ENCODE assay signal across 8 cellular contexts in the genomic region with DNA sequence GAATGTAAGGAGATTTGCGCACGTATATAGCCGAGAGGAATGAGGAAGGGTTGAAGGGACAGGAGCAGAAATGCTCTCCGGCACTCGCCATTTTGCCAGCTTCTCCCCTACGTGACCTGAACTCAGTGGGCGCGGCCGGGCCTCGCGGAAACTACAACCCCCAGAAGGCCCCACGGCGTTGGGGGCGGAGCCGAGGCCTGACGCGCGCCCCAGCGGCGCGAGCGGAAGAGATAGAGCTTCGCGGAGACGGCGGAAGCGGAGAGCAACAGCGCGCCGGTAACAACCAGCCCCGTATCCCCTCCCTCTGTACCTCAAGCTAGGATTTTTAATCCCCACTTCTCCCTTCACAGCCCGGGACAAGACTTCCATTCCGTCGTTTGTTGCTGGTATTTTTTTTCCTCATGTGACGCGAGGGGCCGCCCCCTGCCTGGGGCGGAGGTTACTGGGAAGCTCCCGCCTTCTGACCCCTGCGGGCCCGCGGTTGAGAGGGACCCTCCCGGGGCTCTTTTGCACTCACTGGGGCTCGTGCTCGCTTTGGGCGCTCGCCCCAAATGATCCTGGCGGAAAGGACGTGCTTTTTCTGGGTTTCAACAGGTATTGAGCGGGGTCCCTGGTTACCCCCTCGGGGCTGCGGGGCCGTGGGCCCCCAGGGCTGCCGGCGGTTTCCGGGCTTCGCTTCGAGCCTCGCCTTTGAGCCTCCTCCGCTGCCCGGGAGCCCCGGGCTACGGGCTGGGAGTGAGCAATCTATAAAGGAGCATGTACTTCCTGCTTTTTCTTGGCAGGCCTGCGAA. TPM values are rescaled to one million over a fixed set of nuclear protein-coding genes. Genes with fewer than 3 reads are reported as not detected.
A peak's percentile ranks its signal among the peaks of the same experiment; 100 is the strongest.
DNase-seq lines count a peak whose midpoint lies in the region; FAIRE-seq and TF ChIP-seq lines count a peak whose summit lies in the region.

Gene R3HCC1L, plus strand, starts transcription at position 227 of the 791 bp plus-strand sequence. CDS start 73,458 bp downstream, outside the sequence.

- H2AK5ac ChIP-seq in neuronal stem cell (ENCODE audit: low read depth, low read length): no peak within 1 kb of the TSS

- H2AFZ ChIP-seq in MM.1S (ENCODE audit: low read length): peak within 1 kb of the TSS; percentile 94
- H2AFZ ChIP-seq in neuronal stem cell (ENCODE audit: low read length): peak within 1 kb of the TSS; percentile 81

- no peak for FAIRE-seq in frontal cortex (lab: Jason Lieb, UNC)

- H4K91ac ChIP-seq in neuronal stem cell (ENCODE audit: low read depth, low read length, poor library complexity): no peak within 1 kb of the TSS

- H3K23ac ChIP-seq in neuronal stem cell (ENCODE audit: low read depth, low read length, poor library complexity): peak within 1 kb of the TSS; percentile 70

- H2BK120ac ChIP-seq in neuronal stem cell (ENCODE audit: low read depth, low read length): no peak within 1 kb of the TSS

- H3K27ac ChIP-seq in MM.1S (ENCODE audit: low read length): peak within 1 kb of the TSS; percentile 91; the same call in 1 of the 2 replicates
- peak within 1 kb of the TSS; percentile 82 for H3K27ac ChIP-seq in SJSA1
- peak within 1 kb of the TSS; percentile 82 for H3K27ac ChIP-seq in neuronal stem cell (replicated peaks; ENCODE audit: low read length)
- H3K27ac ChIP-seq in subcutaneous abdominal adipose tissue (ENCODE audit: low read depth, low read length): peak within 1 kb of the TSS; percentile 98

- H3K36me3 ChIP-seq in MM.1S (replicated peaks; ENCODE audit: insufficient read depth, low read length) (no peaks in the 10 kb centered on the region), SJSA1 (peaks cover 3% of the 10 kb centered on the region; the same call in 1 of the 2 replicates), neuronal stem cell (replicated peaks in 1 of 2; ENCODE audit: control insufficient read depth in 2 of 2, insufficient read depth in 2 of 2, low read length in 2 of 2) (no peaks in the 10 kb centered on the region), subcutaneous abdominal adipose tissue (ENCODE audit: control insufficient read depth in 5 of 5, insufficient read depth in 5 of 5, low read length in 5 of 5) (no peaks in the 10 kb centered on the region)

- H3K9me3 ChIP-seq in MM.1S (replicated peaks; ENCODE audit: insufficient read depth, low read length) (no peaks in the 10 kb centered on the region), SJSA1 (replicated peaks) (no peaks in the 10 kb centered on the region), neuronal stem cell (replicated peaks in 1 of 2; ENCODE audit: control insufficient read depth in 2 of 2, insufficient read depth in 1 of 2, low read depth in 1 of 2, low read length in 2 of 2) (peaks cover 0 to 5% of the 10 kb centered on the region in 2 donors), subcutaneous abdominal adipose tissue (ENCODE audit: control insufficient read depth in 5 of 5, low read length in 5 of 5) (peaks cover 0 to 3% (median 0%) of the 10 kb centered on the region in 5 donors)

- H3K4me2 ChIP-seq in MM.1S (ENCODE audit: low read depth, low read length): peak within 1 kb of the TSS; percentile 85
- H3K4me2 ChIP-seq in neuronal stem cell (ENCODE audit: insufficient read depth, low read length, poor library complexity, severe bottlenecking): peak within 1 kb of the TSS; percentile 59

- H3K4ac ChIP-seq in neuronal stem cell (ENCODE audit: low read length): no peak within 1 kb of the TSS

- no peaks in the 10 kb centered on the region for H3K9me2 ChIP-seq in MM.1S (replicated peaks; ENCODE audit: insufficient read depth, low read length)

- H3K79me2 ChIP-seq in MM.1S (ENCODE audit: low read length): peaks cover 50% of the 10 kb centered on the region

- H2BK12ac ChIP-seq in neuronal stem cell (ENCODE audit: low read length): no peak within 1 kb of the TSS

- H3K4me3 ChIP-seq in MM.1S (ENCODE audit: low read length) (peak within 1 kb of the TSS; percentile 81), SJSA1 (peak within 1 kb of the TSS; percentile 64), neuronal stem cell (ENCODE audit: low read length in 2 of 2) (peak within 1 kb of the TSS; percentile 72 to 83), subcutaneous abdominal adipose tissue (ENCODE audit: low read depth in 1 of 5, low read length in 5 of 5) (peak within 1 kb of the TSS; percentile 86 to 97 (median 92))

- no peak for TF ChIP-seq CTCF in MM.1S (IDR thresholded peaks at IDR 0.05; ENCODE audit: low read length)

- H3K14ac ChIP-seq in neuronal stem cell (ENCODE audit: low read length): no peak within 1 kb of the TSS

- H2BK15ac ChIP-seq in neuronal stem cell (ENCODE audit: low read length): no peak within 1 kb of the TSS

- H3K4me1 ChIP-seq in MM.1S (ENCODE audit: low read length): peaks cover 19% of the 10 kb centered on the region
- H3K4me1 ChIP-seq in SJSA1 (replicated peaks): peaks cover 7% of the 10 kb centered on the region; the same call in 1 of the 2 replicates
- H3K4me1 ChIP-seq in neuronal stem cell (ENCODE audit: control insufficient read depth in 2 of 2, insufficient read depth in 1 of 2, low read depth in 1 of 2, low read length in 2 of 2): peaks cover 0 to 3% of the 10 kb centered on the region in 2 donors
- H3K4me1 ChIP-seq in subcutaneous abdominal adipose tissue (ENCODE audit: control insufficient read depth in 5 of 5, insufficient read depth in 5 of 5, low read length in 5 of 5): peaks cover 0 to 20% (median 20%) of the 10 kb centered on the region in 5 donors

- peak within 1 kb of the TSS; percentile 70 for H3K18ac ChIP-seq in neuronal stem cell (ENCODE audit: low read length)

- H3K79me1 ChIP-seq in neuronal stem cell (ENCODE audit: low read depth, low read length): no peaks in the 10 kb centered on the region

- no peak within 1 kb of the TSS for H4K8ac ChIP-seq in neuronal stem cell (ENCODE audit: low read depth, low read length)

- H4K20me1 ChIP-seq in MM.1S (ENCODE audit: insufficient read depth, low read length): 0 out of 2 replicates have a peak, but pooled peaks cover 6% of the 10 kb centered on the region

- H3K27me3 ChIP-seq in MM.1S (replicated peaks; ENCODE audit: insufficient read depth, low read length): no peaks in the 10 kb centered on the region
- H3K27me3 ChIP-seq in SJSA1 (replicated peaks): no peaks in the 10 kb centered on the region
- no peaks in the 10 kb centered on the region for H3K27me3 ChIP-seq in neuronal stem cell (ENCODE audit: control insufficient read depth in 3 of 3, insufficient read depth in 3 of 3, low read depth in 1 of 3, low read length in 3 of 3)
- no peaks in the 10 kb centered on the region for H3K27me3 ChIP-seq in subcutaneous abdominal adipose tissue (ENCODE audit: control insufficient read depth in 5 of 5, insufficient read depth in 4 of 5, low read length in 5 of 5)

- peaks cover 23% of the 10 kb centered on the region; the same call in 1 of the 2 replicates for H3F3A ChIP-seq in MM.1S (ENCODE audit: insufficient read depth, low read length)

- WGBS in neuronal stem cell (ENCODE audit: extremely low coverage in 2 of 2, insufficient read length in 2 of 2, insufficient replicate concordance in 1 of 2), 2 donors: no CpG with 5 or more reads among the region's 64 CpGs

- peak within 1 kb of the TSS; percentile 70 for H2BK5ac ChIP-seq in neuronal stem cell (ENCODE audit: low read length)

- peak within 1 kb of the TSS; percentile 92 for H3K9ac ChIP-seq in MM.1S (ENCODE audit: low read length)
- peak within 1 kb of the TSS; percentile 82 for H3K9ac ChIP-seq in neuronal stem cell (ENCODE audit: low read depth, low read length, poor library complexity)
- H3K9ac ChIP-seq in subcutaneous abdominal adipose tissue (ENCODE audit: low read length in 5 of 5): peak within 1 kb of the TSS; percentile 85 to 100 (median 94)

- DNase-seq in GF-D8 (lab: John Stamatoyannopoulos, UW) (peak; percentile 63), HCEC 1CT (peak; percentile 89), MM.1S (peak; percentile 93), SJSA1 (ENCODE audit: low read depth in 1 of 2, low spot score in 2 of 2) (peak; percentile 87 to 89), frontal cortex (ENCODE audit: low spot score in 2 of 2) (peak; percentile 68 to 80), neuronal stem cell (ENCODE audit: low spot score) (peak; percentile 81)
- peak; percentile 73 to 92 (median 80) for DNase-seq in activated naive CD4-positive, alpha-beta T cell (lab: John Stamatoyannopoulos, UW)

RNA-seq across cellular contexts. Expression of gene R3HCC1L, which starts in this region (rescaled TPM):
- total RNA-seq in SJSA1 (2014; rRNA removed; shearing (Covaris generic)): 14.1 and 18.3 TPM in 2 replicates
- 17.9 TPM for total RNA-seq in frontal cortex
- 11.6 TPM for polyA plus RNA-seq in neuronal stem cell (2013, experiment 1 of 2)
- polyA plus RNA-seq in neuronal stem cell (2013, experiment 2 of 2): 12.3 TPM

Comparison
In these comparisons a context has a peak if more than half of its experiments do, and no peak if none do; other contexts are left out.
1. Peak in every context shown above with its lines: DNase-seq, H3K4me3 ChIP-seq and H3K27ac ChIP-seq.